29 cellular contexts compared by ENCODE assay signal in the genomic region with DNA sequence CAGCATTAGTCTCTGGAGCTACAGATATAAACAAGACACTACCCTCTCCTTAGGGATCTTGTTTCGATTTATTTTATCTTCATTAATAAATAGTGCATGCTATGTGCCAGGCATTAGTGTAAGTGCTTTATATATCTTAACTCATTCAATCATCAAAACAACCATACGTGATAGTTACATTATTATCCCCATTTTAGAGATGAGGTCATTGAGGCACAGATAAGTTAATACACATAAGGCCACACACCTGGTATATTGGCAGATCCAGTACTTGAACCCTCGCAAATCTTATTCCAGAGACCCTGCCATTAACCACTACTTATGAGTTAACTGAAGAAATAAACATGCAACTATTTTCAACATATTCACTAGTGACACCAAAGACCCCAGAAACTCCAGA.
"Had no signal": no experiment of that assay in that cellular context is flagged by ENCODE, and none has a peak within 500 bp of the region (broad histone marks: within the 10 kb centered on the region; RNA-seq: fewer than 3 reads in every experiment).

No MANE protein-coding gene starts in this region.

- DNase-seq: stimulated activated CD4-positive, alpha-beta T cell treated with anti-CD3 and anti-CD28 coated beads, Interleukin-1b, Interleukin-23, amount 100 ng/mL, for 48 hours; stimulated activated CD4-positive, alpha-beta T cell treated with anti-CD3 and anti-CD28 coated beads, Interleukin-2, amount 100 ng/mL, for 24 hours; stimulated activated CD4-positive, alpha-beta T cell treated with anti-CD3 and anti-CD28 coated beads, Interleukin-2, amount 100 ng/mL, for 48 hours; stimulated activated CD4-positive, alpha-beta T cell treated with anti-CD3 and anti-CD28 coated beads, Interleukin-4, amount 100 ng/mL, for 24 hours; stimulated activated CD4-positive, alpha-beta T cell treated with anti-CD3 and anti-CD28 coated beads, Interleukin-4, amount 100 ng/mL, for 4 hours; stimulated activated CD8-positive, alpha-beta memory T cell treated with anti-CD3 and anti-CD28 coated beads, Interleukin-4, amount 100 ng/mL, for 48 hours; stimulated activated naive B cell treated with anti-CD40 and anti-IgM and Interleukin-4, amounts not matched to agents 10 μg/mL and 1 μg/mL and 100 μg/mL, for 72 hours; stimulated activated naive CD4-positive, alpha-beta T cell; stimulated activated naive CD4-positive, alpha-beta T cell treated with Interleukin-2 at 50 U/mL for 16 hours; stimulated activated naive CD8-positive, alpha-beta T cell treated with anti-CD3 and anti-CD28 coated beads, Interleukin-15, amount 100 ng/mL, for 72 hours; stimulated activated naive CD8-positive, alpha-beta T cell treated with anti-CD3 and anti-CD28 coated beads, Interleukin-15, Interleukin-2, amounts not matched to agents 100 U/mL and 50 U/mL, for 24 hours; stomach; substantia nigra; testis; tibial artery; transverse colon; trophoblast cell; upper lobe of right lung; uterus had no signal

- H3K27me3 Mint-ChIP-seq: stimulated activated memory B cell treated with anti-CD40 and anti-IgM and Interleukin-4, amounts not matched to agents 10 μg/mL and 1 μg/mL and 100 μg/mL, for 72 hours; stimulated activated naive B cell treated with anti-CD40 and anti-IgM and Interleukin-4, amounts not matched to agents 10 μg/mL and 1 μg/mL and 100 μg/mL, for 72 hours; type B pancreatic cell had no signal

- H3K9me3 Mint-ChIP-seq: stimulated activated naive B cell treated with anti-CD40 and anti-IgM and Interleukin-4, amounts not matched to agents 10 μg/mL and 1 μg/mL and 100 μg/mL, for 72 hours; stimulated activated naive CD8-positive, alpha-beta T cell treated with anti-CD3 and anti-CD28 coated beads, Interleukin-15, Interleukin-2, amounts not matched to agents 100 ng/mL and 50 ng/mL, for 24 hours had no signal

- H3K4me1 Mint-ChIP-seq: stimulated activated effector memory CD8-positive, alpha-beta T cell treated with anti-CD3 and anti-CD28 coated beads, Interleukin-12 subunit alpha, Interleukin-12 subunit beta, amount 100 ng/mL, for 72 hours; stimulated activated memory B cell treated with anti-CD40 and anti-IgM and Interleukin-4, amounts not matched to agents 10 μg/mL and 1 μg/mL and 100 μg/mL, for 72 hours; stimulated activated naive B cell treated with anti-CD40 and anti-IgM and Interleukin-4, amounts not matched to agents 10 μg/mL and 1 μg/mL and 100 μg/mL, for 72 hours; stimulated activated naive CD8-positive, alpha-beta T cell treated with anti-CD3 and anti-CD28 coated beads, Interleukin-15, amount 100 ng/mL, for 72 hours had no signal

- H3K4me3 Mint-ChIP-seq: stimulated activated effector memory CD8-positive, alpha-beta T cell treated with anti-CD3 and anti-CD28 coated beads, Interleukin-12 subunit alpha, Interleukin-12 subunit beta, amount 100 ng/mL, for 72 hours; stimulated activated memory B cell treated with anti-CD40 and anti-IgM and Interleukin-4, amounts not matched to agents 10 μg/mL and 1 μg/mL and 100 μg/mL, for 72 hours; stimulated activated naive B cell treated with anti-CD40 and anti-IgM and Interleukin-4, amounts not matched to agents 10 μg/mL and 1 μg/mL and 100 μg/mL, for 72 hours; stimulated activated naive CD8-positive, alpha-beta T cell treated with anti-CD3 and anti-CD28 coated beads, Interleukin-15, amount 100 ng/mL, for 72 hours; stimulated activated naive CD8-positive, alpha-beta T cell treated with anti-CD3 and anti-CD28 coated beads, Interleukin-15, Interleukin-2, amounts not matched to agents 100 ng/mL and 50 ng/mL, for 24 hours; type B pancreatic cell had no signal

- H3K27ac Mint-ChIP-seq: stimulated activated effector memory CD8-positive, alpha-beta T cell treated with anti-CD3 and anti-CD28 coated beads, Interleukin-12 subunit alpha, Interleukin-12 subunit beta, amount 100 ng/mL, for 72 hours; stimulated activated memory B cell treated with anti-CD40 and anti-IgM and Interleukin-4, amounts not matched to agents 10 μg/mL and 1 μg/mL and 100 μg/mL, for 72 hours; stimulated activated naive B cell treated with anti-CD40 and anti-IgM and Interleukin-4, amounts not matched to agents 10 μg/mL and 1 μg/mL and 100 μg/mL, for 72 hours; stimulated activated naive CD8-positive, alpha-beta T cell treated with anti-CD3 and anti-CD28 coated beads, Interleukin-15, amount 100 ng/mL, for 72 hours; stimulated activated naive CD8-positive, alpha-beta T cell treated with anti-CD3 and anti-CD28 coated beads, Interleukin-15, Interleukin-2, amounts not matched to agents 100 ng/mL and 50 ng/mL, for 24 hours; type B pancreatic cell had no signal

- H3K4me3 ChIP-seq: stomach, suprapubic skin, thoracic aorta, tibial artery, tibial nerve, transverse colon, upper lobe of left lung, upper lobe of right lung, uterus, vagina had no signal

- H3K9me3 ChIP-seq: stomach, suprapubic skin, testis, thoracic aorta, tibial artery, tibial nerve, transverse colon, upper lobe of left lung, upper lobe of right lung, uterus, vagina had no signal

- H3K36me3 ChIP-seq: stomach, suprapubic skin, thoracic aorta, tibial artery, tibial nerve, transverse colon, upper lobe of left lung, upper lobe of right lung, uterus, vagina had no signal

- H3K27me3 ChIP-seq: stomach, suprapubic skin, testis, tibial artery, tibial nerve, transverse colon, upper lobe of left lung, upper lobe of right lung, uterus, vagina had no signal

- H3K27ac ChIP-seq: suprapubic skin, testis, thoracic aorta, tibial artery, tibial nerve, transverse colon, upper lobe of left lung, upper lobe of right lung, vagina had no signal

- FAIRE-seq: urothelium cell line had no signal

- H3K4me1 ChIP-seq: suprapubic skin, testis, transverse colon, upper lobe of right lung, uterus had no signal

- H3K36me3 Mint-ChIP-seq: stimulated activated effector memory CD8-positive, alpha-beta T cell treated with anti-CD3 and anti-CD28 coated beads, Interleukin-12 subunit alpha, Interleukin-12 subunit beta, amount 100 ng/mL, for 72 hours; stimulated activated memory B cell treated with anti-CD40 and anti-IgM and Interleukin-4, amounts not matched to agents 10 μg/mL and 1 μg/mL and 100 μg/mL, for 72 hours; stimulated activated naive B cell treated with anti-CD40 and anti-IgM and Interleukin-4, amounts not matched to agents 10 μg/mL and 1 μg/mL and 100 μg/mL, for 72 hours had no signal

- ATAC-seq: stimulated activated effector memory CD8-positive, alpha-beta T cell treated with anti-CD3 and anti-CD28 coated beads, Interleukin-12 subunit alpha, Interleukin-12 subunit beta, amount 100 ng/mL, for 72 hours; stimulated activated memory B cell treated with anti-CD40 and anti-IgM and Interleukin-4, amounts not matched to agents 10 μg/mL and 1 μg/mL and 100 μg/mL, for 72 hours; stimulated activated naive B cell treated with anti-CD40 and anti-IgM and Interleukin-4, amounts not matched to agents 10 μg/mL and 1 μg/mL and 100 μg/mL, for 72 hours; stimulated activated naive CD8-positive, alpha-beta T cell treated with anti-CD3 and anti-CD28 coated beads, Interleukin-15, amount 100 ng/mL, for 72 hours; stimulated activated naive CD8-positive, alpha-beta T cell treated with anti-CD3 and anti-CD28 coated beads, Interleukin-15, Interleukin-2, amounts not matched to agents 100 U/mL and 50 U/mL, for 24 hours; upper lobe of right lung had no signal
